7 cellular contexts compared by ENCODE assay signal in genomic region chr1:219397511-219397910, GRCh38.
"Had no signal": no experiment of that assay in that cellular context is flagged by ENCODE, and none has a peak within 500 bp of the region (broad histone marks: within the 10 kb centered on the region; RNA-seq: fewer than 3 reads in every experiment).

No MANE protein-coding gene starts in this region.

- ATAC-seq: HCT116, HepG2 had no signal

- H3K27ac ChIP-seq: GM23248, HL-60 had no signal

- H3K4me3 ChIP-seq: GM23248, HAP-1 had no signal

- DNase-seq: GM23248, GOT3, H7 had no signal

- H3K36me3 ChIP-seq: HAP-1 had no signal
